In genomic region chr9:116190997-116191396, GRCh38 we compare ENCODE assay signal across 20 cellular contexts. TPM values are rescaled to one million over a fixed set of nuclear protein-coding genes. Genes with fewer than 3 reads are reported as not detected.
A peak's percentile ranks its signal among the peaks of the same experiment; 100 is the strongest.
DNase-seq lines count a peak whose midpoint lies in the region; ATAC-seq and TF ChIP-seq lines count a peak whose summit lies in the region.
"Had no signal": no experiment of that assay in that cellular context is flagged by ENCODE, and none has a peak within 500 bp of the region (broad histone marks: within the 10 kb centered on the region; RNA-seq: fewer than 3 reads in every experiment).

No MANE protein-coding gene starts in this region.

- H3K9ac ChIP-seq in fibroblast of lung (ENCODE audit: insufficient read depth, low read length): no peak overlapping the region

- ATAC-seq in natural killer cell (no peak), body of pancreas (no peak)
- ATAC-seq: effector memory CD8-positive, alpha-beta T cell; lower lobe of right lung had no signal

- H3K9me3 Mint-ChIP-seq in natural killer cell: peaks cover 3 to 10% of the 10 kb centered on the region in 2 donors
- H3K9me3 Mint-ChIP-seq: activated T-helper 2 cell treated with anti-CD3 and anti-CD28 coated beads, Interferon-gamma antibody, Interleukin-2, Interleukin-4, amounts not matched to agents 10 μg/mL and 5 μg/mL and 100 μg/mL, durations not matched to agents 14 hours and 24 hours and 36 hours; neural crest cell; T-helper 2 cell treated with Interferon-gamma antibody and Interleukin-4, amounts not matched to agents 5 μg/mL and 100 μg/mL, for 36 hours had no signal

- TF ChIP-seq CTCF in fibroblast of lung (conservative IDR thresholded peaks at IDR 0.05 in 1 of 2, IDR thresholded peaks at IDR 0.05 in 1 of 2; ENCODE audit: low read depth in 1 of 2, low read length in 2 of 2) (no peak), natural killer cell (IDR thresholded peaks at IDR 0.05) (no peak), body of pancreas (IDR thresholded peaks at IDR 0.05) (no peak)

- H3K9me3 ChIP-seq in SJSA1 (replicated peaks) (no peaks in the 10 kb centered on the region), fibroblast of lung (ENCODE audit: control insufficient read depth, insufficient read depth, low read depth, low read length) (no peaks in the 10 kb centered on the region), body of pancreas (no peaks in the 10 kb centered on the region)
- H3K9me3 ChIP-seq: Caco-2, lower lobe of right lung had no signal

- no peak overlapping the region for H3K4me2 ChIP-seq in fibroblast of lung (ENCODE audit: extremely low read depth, insufficient read depth, low read length)

- H3K4me1 ChIP-seq in SJSA1 (replicated peaks): peaks cover 28% of the 10 kb centered on the region
- peaks cover 5% of the 10 kb centered on the region for H3K4me1 ChIP-seq in fibroblast of lung (ENCODE audit: control insufficient read depth, extremely low read depth, insufficient read depth, low read length)
- no peaks in the 10 kb centered on the region for H3K4me1 ChIP-seq in body of pancreas
- H3K4me1 ChIP-seq: Caco-2, lower lobe of right lung had no signal

- H3K4me1 Mint-ChIP-seq in natural killer cell: no peaks in the 10 kb centered on the region
- H3K4me1 Mint-ChIP-seq: neural crest cell had no signal

- H3K4me3 Mint-ChIP-seq in natural killer cell: no peak overlapping the region
- H3K4me3 Mint-ChIP-seq: effector memory CD8-positive, alpha-beta T cell; neural crest cell; T-helper 2 cell treated with Interferon-gamma antibody and Interleukin-4, amounts not matched to agents 5 μg/mL and 100 μg/mL, for 36 hours had no signal

- H3K36me3 Mint-ChIP-seq in natural killer cell: no peaks in the 10 kb centered on the region

- H3K27ac ChIP-seq in SJSA1 (peak overlapping the region; percentile 59), fibroblast of lung (ENCODE audit: insufficient read depth, low read length) (no peak overlapping the region), body of pancreas (peak overlapping the region in 1 of 4 donors; percentile 67)
- H3K27ac ChIP-seq: lower lobe of right lung had no signal

- peaks cover 43% of the 10 kb centered on the region for H3K36me3 ChIP-seq in SJSA1
- peaks cover 1% of the 10 kb centered on the region for H3K36me3 ChIP-seq in fibroblast of lung (ENCODE audit: control insufficient read depth, insufficient read depth, low read length)
- no peaks in the 10 kb centered on the region for H3K36me3 ChIP-seq in body of pancreas (replicated peaks in 1 of 2; ENCODE audit: insufficient read depth in 1 of 2, low read depth in 2 of 2)
- H3K36me3 ChIP-seq: lower lobe of right lung had no signal

- H3K79me2 ChIP-seq in fibroblast of lung (ENCODE audit: control insufficient read depth, insufficient read depth, low read length): no peaks in the 10 kb centered on the region

- H3K4me3 ChIP-seq in SJSA1: no peak overlapping the region
- H3K4me3 ChIP-seq in fibroblast of lung (replicated peaks in 1 of 4; ENCODE audit: control extremely low read depth in 1 of 4, insufficient read depth in 1 of 4, low read depth in 3 of 4, low read length in 4 of 4): no peak overlapping the region
- H3K4me3 ChIP-seq in skeletal muscle cell (ENCODE audit: low read depth, low read length): no peak overlapping the region
- no peak overlapping the region for H3K4me3 ChIP-seq in body of pancreas
- H3K4me3 ChIP-seq: lower lobe of right lung had no signal

- H3K27me3 Mint-ChIP-seq in natural killer cell (ENCODE audit: low read depth in 2 of 2): no peaks in the 10 kb centered on the region
- H3K27me3 Mint-ChIP-seq: effector memory CD8-positive, alpha-beta T cell had no signal

- TF ChIP-seq POLR2A in body of pancreas (IDR thresholded peaks at IDR 0.05): no peak

- no peaks in the 10 kb centered on the region for H4K20me1 ChIP-seq in fibroblast of lung (ENCODE audit: control insufficient read depth, extremely low read depth, insufficient read depth, low read length)

- H3K27ac Mint-ChIP-seq in natural killer cell: no peak overlapping the region
- H3K27ac Mint-ChIP-seq: activated T-helper 2 cell treated with anti-CD3 and anti-CD28 coated beads, Interferon-gamma antibody, Interleukin-2, Interleukin-4, amounts not matched to agents 10 μg/mL and 5 μg/mL and 100 μg/mL, durations not matched to agents 14 hours and 24 hours and 36 hours; effector memory CD8-positive, alpha-beta T cell; T-helper 2 cell treated with Interferon-gamma antibody and Interleukin-4, amounts not matched to agents 5 μg/mL and 100 μg/mL, for 36 hours had no signal

- 75 to 82% methylated on average over 1 of the region's 1 CpG for WGBS in body of pancreas, 2 donors

- H3K27me3 ChIP-seq in SJSA1 (replicated peaks) (no peaks in the 10 kb centered on the region), fibroblast of lung (ENCODE audit: control insufficient read depth, insufficient read depth, low read length) (no peaks in the 10 kb centered on the region), body of pancreas (no peaks in the 10 kb centered on the region)

- intact Hi-C loops in natural killer cell (cut with micrococcal nuclease) (no loop called here), body of pancreas (cut with DNase I) (no loop called here)

- peak; percentile 19 for DNase-seq in H4 (ENCODE audit: low spot score)
- DNase-seq in SJSA1 (ENCODE audit: low read depth in 1 of 2, low spot score in 2 of 2): peak in 1 of 2 experiments; percentile 37
- DNase-seq in fibroblast of lung (ENCODE audit: low read depth in 2 of 2): peak; percentile 78 to 82
- peak; percentile 77 for DNase-seq in skeletal muscle cell (ENCODE audit: low read depth)
- no peak for DNase-seq in activated T-cell treated with anti-CD3 and anti-CD28 coated beads, Interleukin-2, amount 50 U/mL, for 1 hour
- DNase-seq in natural killer cell: no peak
- DNase-seq in body of pancreas: no peak
- DNase-seq in Ammon's horn (ENCODE audit: low spot score): no peak
- DNase-seq: activated CD4-positive, alpha-beta T cell treated with anti-CD3 and anti-CD28 coated beads, Interleukin-2, amount 50 U/mL, for 1 hour; aorta; Caco-2; effector memory CD8-positive, alpha-beta T cell; hippocampal formation; lower lobe of right lung; NCI-H1417 treated with DMSO at 0.1 percent for 48 hours; RPMI8226; small intestine had no signal

- H2AFZ ChIP-seq in fibroblast of lung (ENCODE audit: low read length): no peak overlapping the region

RNA-seq across cellular contexts. Expression of gene PAPPA, which starts 37.4 kb away (rescaled TPM):
- 0.37 and 0.39 TPM in 2 replicates for total RNA-seq in H4 (2014; rRNA removed; shearing (Covaris generic))
- 1.9 and 5.3 TPM in 2 replicates for total RNA-seq in SJSA1 (2014; rRNA removed; shearing (Covaris generic))
- total RNA-seq in fibroblast of lung (33.4 and 45.7 TPM in 2 replicates), natural killer cell (not detected), body of pancreas (1 to 10 TPM; 1.0 to 2.0 TPM)
- polyA plus RNA-seq in fibroblast of lung: 5.0 and 8.8 TPM in 2 replicates
- polyA plus RNA-seq in fibroblast of lung (2012): 3.0 and 6.5 TPM in 2 replicates
- polyA minus RNA-seq in fibroblast of lung (ENCODE audit: low replicate concordance): 21.7 and 27.5 TPM in 2 replicates
- total RNA-seq: activated T-helper 2 cell treated with anti-CD3 and anti-CD28 coated beads, Interferon-gamma antibody, Interleukin-2, Interleukin-4, amounts not matched to agents 10 μg/mL and 5 μg/mL and 100 μg/mL, durations not matched to agents 14 hours and 24 hours and 36 hours; Caco-2 had no signal

Comparison
In these comparisons a context has a peak if more than half of its experiments do, and no peak if none do; other contexts are left out.
1. DNase-seq: peak in H4 (single experiment), fibroblast of lung (2 of 2) and skeletal muscle cell (single experiment); none in activated T-cell treated with anti-CD3 and anti-CD28 coated beads, Interleukin-2, amount 50 U/mL, for 1 hour (single experiment), natural killer cell (single experiment), body of pancreas (0 of 4) and Ammon's horn (single experiment).